28 cellular contexts compared by ENCODE assay signal in the genomic region with DNA sequence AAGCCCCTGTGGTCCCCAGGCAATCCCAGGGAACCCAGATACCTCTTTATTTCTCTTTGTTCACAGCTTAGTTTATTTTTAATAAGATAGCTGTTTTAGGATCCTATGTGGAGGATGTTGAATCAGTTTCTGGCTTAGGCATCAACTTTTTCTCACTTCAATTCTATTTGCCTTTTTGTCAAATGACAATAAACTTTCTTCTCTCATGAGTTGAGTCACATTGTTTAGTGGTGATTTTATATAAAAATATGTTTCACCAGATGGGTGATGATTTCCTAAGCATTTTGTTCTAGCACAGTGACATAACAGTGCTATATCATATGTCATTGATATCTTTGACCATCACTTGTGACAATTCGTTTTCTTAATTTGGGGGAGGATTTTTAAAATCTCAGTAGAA.
A peak's percentile ranks its signal among the peaks of the same experiment; 100 is the strongest.
DNase-seq lines count a peak whose midpoint lies in the region; ATAC-seq, FAIRE-seq and TF ChIP-seq lines count a peak whose summit lies in the region.
"Had no signal": no experiment of that assay in that cellular context is flagged by ENCODE, and none has a peak within 500 bp of the region (broad histone marks: within the 10 kb centered on the region; RNA-seq: fewer than 3 reads in every experiment).

No MANE protein-coding gene starts in this region.

- CTCF ChIA-PET in PC-3 (lab: Charles Lee) = no interaction called here

- H3K27ac Mint-ChIP-seq in T-helper 17 cell = no peak overlapping the region
- H3K27ac Mint-ChIP-seq: activated T-cell treated with anti-CD3 and anti-CD28 coated beads, Interleukin-2, amount 50 U/mL, for 72 hours; CD14-positive monocyte; stimulated activated naive B cell treated with anti-CD40 and anti-IgM and Interleukin-4, amounts not matched to agents 10 μg/mL and 1 μg/mL and 100 μg/mL, for 72 hours; T-helper 1 cell treated with Interleukin-12 subunit alpha and Interleukin-12 subunit beta and Interleukin-4 antibody, amounts not matched to agents 30 μg/mL and 1 μg/mL, for 36 hours had no signal

- WGBS in pancreas, 2 donors = 72 to 78% methylated on average over 1 of the region's 1 CpG

- H3K36me3 ChIP-seq in PC-3 (ENCODE audit: low read depth, low read length) (no peaks in the 10 kb centered on the region), pancreas (no peaks in the 10 kb centered on the region)
- H3K36me3 ChIP-seq: brain microvascular endothelial cell, upper lobe of left lung had no signal

- BruUV-seq in PC-3 (replicated peaks; lab: Mats Ljungman, UMichigan) = no TSS peak

- no peaks in the 10 kb centered on the region for H3F3A ChIP-seq in PC-3 (ENCODE audit: low read length, unreplicated experiment)

- FAIRE-seq in pancreas (lab: Jason Lieb, UNC) = peak; percentile 23
- FAIRE-seq: GM18507 had no signal

- no peak overlapping the region for H3K4me3 Mint-ChIP-seq in T-helper 17 cell
- H3K4me3 Mint-ChIP-seq: activated T-cell treated with anti-CD3 and anti-CD28 coated beads, Interleukin-2, amount 50 U/mL, for 72 hours; CD14-positive monocyte; stimulated activated naive B cell treated with anti-CD40 and anti-IgM and Interleukin-4, amounts not matched to agents 10 μg/mL and 1 μg/mL and 100 μg/mL, for 72 hours; T-helper 1 cell treated with Interleukin-12 subunit alpha and Interleukin-12 subunit beta and Interleukin-4 antibody, amounts not matched to agents 30 μg/mL and 1 μg/mL, for 36 hours had no signal

- H3K27me3 Mint-ChIP-seq in T-helper 17 cell = no peaks in the 10 kb centered on the region
- H3K27me3 Mint-ChIP-seq: stimulated activated naive B cell treated with anti-CD40 and anti-IgM and Interleukin-4, amounts not matched to agents 10 μg/mL and 1 μg/mL and 100 μg/mL, for 72 hours had no signal

- no peaks in the 10 kb centered on the region for H3K9me3 ChIP-seq in PC-3 (ENCODE audit: low read length)
- no peaks in the 10 kb centered on the region for H3K9me3 ChIP-seq in pancreas
- no peaks in the 10 kb centered on the region for H3K9me3 ChIP-seq in T-helper 17 cell (ENCODE audit: control insufficient read depth, low read length, poor library complexity, severe bottlenecking)
- H3K9me3 ChIP-seq: upper lobe of left lung had no signal

- no peak overlapping the region for H3K4me3 ChIP-seq in PC-3 (ENCODE audit: low read length)
- no peak overlapping the region for H3K4me3 ChIP-seq in fibroblast of the aortic adventitia (ENCODE audit: low read depth, low read length)
- no peak overlapping the region for H3K4me3 ChIP-seq in pancreas
- H3K4me3 ChIP-seq: upper lobe of left lung had no signal

- TF ChIP-seq CTCF in PC-3 (conservative IDR thresholded peaks at IDR 0.05; ENCODE audit: low read depth, low read length) = no peak
- no peak for TF ChIP-seq CTCF in fibroblast of the aortic adventitia (IDR thresholded peaks at IDR 0.05; ENCODE audit: insufficient read depth, low read length)
- no peak for TF ChIP-seq CTCF in pancreas (IDR thresholded peaks at IDR 0.05)

- H3K9me2 ChIP-seq in PC-3 (replicated peaks; ENCODE audit: low read length) = no peaks in the 10 kb centered on the region

- no peaks in the 10 kb centered on the region for H3K4me1 Mint-ChIP-seq in T-helper 17 cell
- H3K4me1 Mint-ChIP-seq: CD14-positive monocyte; stimulated activated naive B cell treated with anti-CD40 and anti-IgM and Interleukin-4, amounts not matched to agents 10 μg/mL and 1 μg/mL and 100 μg/mL, for 72 hours had no signal

- H3K4me1 ChIP-seq in PC-3 (ENCODE audit: insufficient read depth, low read length) (no peaks in the 10 kb centered on the region), pancreas (no peaks in the 10 kb centered on the region)
- H3K4me1 ChIP-seq: upper lobe of left lung had no signal

- H3K27me3 ChIP-seq in PC-3 (ENCODE audit: low read length) = no peaks in the 10 kb centered on the region
- H3K27me3 ChIP-seq in pancreas = no peaks in the 10 kb centered on the region
- H3K27me3 ChIP-seq: brain microvascular endothelial cell, upper lobe of left lung had no signal

- intact Hi-C loops in PC-3 (cut with micrococcal nuclease) (no loop called here), pancreas (cut with DNase I) (no loop called here)

- H3K36me3 Mint-ChIP-seq in T-helper 17 cell (ENCODE audit: low read depth) = no peaks in the 10 kb centered on the region

- H3K4me2 ChIP-seq in PC-3 (ENCODE audit: low read length) = no peak overlapping the region

- ATAC-seq in PC-3 (peak; percentile 38; the same call in 1 of the 2 replicates), pancreas (no peak), T-helper 17 cell (no peak), HG02840 (IDR thresholded peaks at IDR 0.05; ENCODE audit: low FRiP score, unreplicated experiment) (no peak), HG02981 (IDR thresholded peaks at IDR 0.05; ENCODE audit: unreplicated experiment) (no peak)
- ATAC-seq: activated T-cell treated with anti-CD3 and anti-CD28 coated beads, Interleukin-2, amount 50 U/mL, for 72 hours; left ventricle myocardium superior; SK-N-SH treated with all-trans-retinoic acid at 6 μM for 48 hours; stimulated activated naive B cell treated with anti-CD40 and anti-IgM and Interleukin-4, amounts not matched to agents 10 μg/mL and 1 μg/mL and 100 μg/mL, for 72 hours had no signal

- DNase-seq in EL = peak; percentile 36
- DNase-seq in PC-3 = peak; percentile 14
- peak; percentile 39 for DNase-seq in fibroblast of the aortic adventitia (ENCODE audit: low read depth)
- DNase-seq in pancreas = no peak
- DNase-seq in activated T-cell treated with anti-CD3 and anti-CD28 coated beads for 4 hours = no peak
- no peak for DNase-seq in T-helper 17 cell
- DNase-seq: activated CD4-positive, alpha-beta T cell treated with anti-CD3 and anti-CD28 coated beads, Interleukin-2, amount 50 U/mL, for 4 hours; activated naive CD4-positive, alpha-beta T cell treated with Interleukin-2 at 50 U/mL for 16 hours; activated T-cell treated with anti-CD3 and anti-CD28 coated beads, Interleukin-2, amount 50 U/mL, for 72 hours; brain microvascular endothelial cell; DMS79; glutamatergic neuron; kidney; left ventricle myocardium superior; NCI-H1436; NCI-H2081 treated with DMSO at 0.1 percent for 48 hours; NCI-H2227 treated with DMSO at 0.1 percent for 48 hours; NCI-H526; nucleus accumbens; stimulated activated naive B cell treated with anti-CD40 and anti-IgM and Interleukin-4, amounts not matched to agents 10 μg/mL and 1 μg/mL and 100 μg/mL, for 72 hours; upper lobe of left lung had no signal

- no peaks in the 10 kb centered on the region for H4K20me1 ChIP-seq in PC-3 (ENCODE audit: low read length)

- H3K27ac ChIP-seq in PC-3 (ENCODE audit: low read length) = no peak overlapping the region
- no peak overlapping the region for H3K27ac ChIP-seq in pancreas
- H3K27ac ChIP-seq: brain microvascular endothelial cell, HL-60, upper lobe of left lung had no signal

- POLR2A ChIA-PET in PC-3 (lab: Charles Lee; ENCODE audit: unreplicated experiment) = no interaction called here

- no peak overlapping the region for H3K9ac ChIP-seq in PC-3 (ENCODE audit: low read length)

- no peaks in the 10 kb centered on the region for H3K79me2 ChIP-seq in PC-3 (ENCODE audit: low read length)

- H2AFZ ChIP-seq in PC-3 (ENCODE audit: low read length) = no peak overlapping the region

Comparison
In these comparisons a context has a peak if more than half of its experiments do, and no peak if none do; other contexts are left out.
1. DNase-seq: peak in EL (single experiment), PC-3 (single experiment) and fibroblast of the aortic adventitia (single experiment); none in pancreas (0 of 6), activated T-cell treated with anti-CD3 and anti-CD28 coated beads for 4 hours (single experiment) and T-helper 17 cell (0 of 3).